Comparison of ENCODE assay signal across 26 cellular contexts in genomic region chr5:35131723-35132122, GRCh38.
"Had no signal": no experiment of that assay in that cellular context is flagged by ENCODE, and none has a peak within 500 bp of the region (broad histone marks: within the 10 kb centered on the region; RNA-seq: fewer than 3 reads in every experiment).

No MANE protein-coding gene starts in this region.

- DNase-seq: activated CD4-positive, alpha-beta memory T cell treated with anti-CD3 and anti-CD28 coated beads for 36 hours; activated CD4-positive, alpha-beta T cell treated with anti-CD3 and anti-CD28 coated beads for 36 hours; activated gamma-delta T cell treated with Interleukin-2 at 50 U/mL for 16 hours; activated T-cell treated with anti-CD3 and anti-CD28 coated beads for 4 hours; adrenal gland; dermis blood vessel endothelial cell; effector memory CD4-positive, alpha-beta T cell; esophagus squamous epithelium; foreskin keratinocyte; hippocampal formation; midbrain; nucleus accumbens; right cardiac atrium; stimulated activated CD4-positive, alpha-beta T cell treated with anti-CD3 and anti-CD28 coated beads, Interleukin-15, amount 100 ng/mL, for 24 hours; stimulated activated CD4-positive, alpha-beta T cell treated with anti-CD3 and anti-CD28 coated beads, Interleukin-4, amount 100 ng/mL, for 1 hour; stimulated activated naive CD8-positive, alpha-beta T cell treated with anti-CD3 and anti-CD28 coated beads, Interleukin-15, amount 100 ng/mL, for 72 hours; transverse colon; uterus had no signal

- H3K4me3 ChIP-seq: adrenal gland, esophagus squamous epithelium, lung, prostate gland, skin epidermis, suprapubic skin, transverse colon, uterus had no signal

- H3K36me3 Mint-ChIP-seq: activated CD4-positive, alpha-beta memory T cell treated with anti-CD3 and anti-CD28 coated beads for 36 hours had no signal

- H3K27me3 ChIP-seq: adrenal gland, esophagus squamous epithelium, foreskin keratinocyte, suprapubic skin, transverse colon, uterus had no signal

- H3K27ac Mint-ChIP-seq: activated CD4-positive, alpha-beta memory T cell treated with anti-CD3 and anti-CD28 coated beads for 36 hours; activated CD4-positive, alpha-beta T cell treated with anti-CD3 and anti-CD28 coated beads for 36 hours; activated naive CD4-positive, alpha-beta T cell treated with anti-CD3 and anti-CD28 coated beads, Interleukin-2, amount 50 U/mL, for 72 hours; activated T-helper 1 cell treated with anti-CD3 and anti-CD28 coated beads, Interleukin-12 subunit alpha, Interleukin-12 subunit beta, Interleukin-2, Interleukin-4 antibody, amounts not matched to agents 30 ng/mL and 10 ng/mL and 1 ng/mL, durations not matched to agents 14 hours and 24 hours and 36 hours; nephron; stimulated activated naive CD8-positive, alpha-beta T cell treated with anti-CD3 and anti-CD28 coated beads, Interleukin-15, amount 100 ng/mL, for 72 hours had no signal

- H3K9me3 Mint-ChIP-seq: activated CD4-positive, alpha-beta memory T cell treated with anti-CD3 and anti-CD28 coated beads for 36 hours; activated T-helper 1 cell treated with anti-CD3 and anti-CD28 coated beads, Interleukin-12 subunit alpha, Interleukin-12 subunit beta, Interleukin-2, Interleukin-4 antibody, amounts not matched to agents 30 ng/mL and 10 ng/mL and 1 ng/mL, durations not matched to agents 14 hours and 24 hours and 36 hours; stimulated activated naive CD8-positive, alpha-beta T cell treated with anti-CD3 and anti-CD28 coated beads, Interleukin-15, amount 100 ng/mL, for 72 hours had no signal

- H3K4me1 Mint-ChIP-seq: nephron had no signal

- ATAC-seq: activated CD4-positive, alpha-beta T cell treated with anti-CD3 and anti-CD28 coated beads for 36 hours; activated naive CD4-positive, alpha-beta T cell treated with anti-CD3 and anti-CD28 coated beads, Interleukin-2, amount 50 U/mL, for 72 hours; foreskin keratinocyte; left lobe of liver; right cardiac atrium; stimulated activated naive CD8-positive, alpha-beta T cell treated with anti-CD3 and anti-CD28 coated beads, Interleukin-15, amount 100 ng/mL, for 72 hours had no signal

- H3K36me3 ChIP-seq: adrenal gland, esophagus squamous epithelium, prostate gland, suprapubic skin, transverse colon, uterus had no signal

- H3K4me3 Mint-ChIP-seq: activated CD4-positive, alpha-beta memory T cell treated with anti-CD3 and anti-CD28 coated beads for 36 hours; activated CD4-positive, alpha-beta T cell treated with anti-CD3 and anti-CD28 coated beads for 36 hours; activated T-helper 1 cell treated with anti-CD3 and anti-CD28 coated beads, Interleukin-12 subunit alpha, Interleukin-12 subunit beta, Interleukin-2, Interleukin-4 antibody, amounts not matched to agents 30 ng/mL and 10 ng/mL and 1 ng/mL, durations not matched to agents 14 hours and 24 hours and 36 hours; nephron; stimulated activated naive CD8-positive, alpha-beta T cell treated with anti-CD3 and anti-CD28 coated beads, Interleukin-15, amount 100 ng/mL, for 72 hours had no signal
